In the genomic region with DNA sequence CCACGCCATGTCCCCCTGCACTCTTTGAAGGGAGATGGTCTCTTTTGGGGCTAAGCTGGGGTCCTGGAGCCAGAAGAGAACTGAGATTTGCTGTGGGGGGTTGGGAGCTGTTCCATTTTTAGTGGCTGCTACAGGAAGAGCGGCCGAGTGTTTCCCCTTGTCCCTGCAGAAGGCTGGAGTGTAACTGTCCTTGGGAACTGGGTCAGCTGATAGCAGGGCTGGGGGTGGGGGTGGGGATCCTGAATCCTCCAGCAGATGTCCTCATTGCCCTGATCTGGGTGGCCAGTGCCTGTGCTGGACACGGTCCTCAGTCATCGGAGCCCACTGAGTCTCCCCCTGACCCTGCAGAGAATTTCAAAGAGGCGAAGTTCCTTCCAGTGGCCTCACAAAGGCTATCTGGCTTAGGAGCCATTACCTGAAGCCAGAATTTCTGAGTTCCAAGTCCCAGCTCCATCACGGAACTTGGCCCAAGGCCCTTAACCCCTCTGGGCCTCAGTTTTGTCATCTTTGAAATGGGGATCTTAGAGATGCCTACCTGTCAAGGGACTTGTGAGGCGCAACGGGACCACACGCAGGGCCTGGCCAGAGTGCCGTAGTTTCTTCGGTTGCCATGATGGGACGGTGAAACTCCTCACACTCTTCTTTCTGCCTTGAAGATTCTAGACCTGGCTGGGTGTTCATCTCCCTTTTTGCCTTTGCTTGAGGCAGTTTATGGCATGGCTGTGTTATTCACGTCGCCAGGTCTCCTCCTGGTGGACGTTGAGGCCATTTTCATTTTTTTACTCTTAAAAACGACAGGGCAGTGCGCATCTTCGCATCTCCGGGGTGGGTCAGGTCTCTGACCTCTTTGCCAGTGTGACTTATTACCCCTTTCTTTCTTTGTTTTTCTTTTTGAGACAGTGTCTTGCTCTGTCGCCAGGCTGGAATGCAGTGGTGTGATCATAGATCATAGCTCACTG, we compare ENCODE assay signal across 8 cellular contexts. TPM values are rescaled to one million over a fixed set of nuclear protein-coding genes. Genes with fewer than 3 reads are reported as not detected.
DNase-seq lines count a peak whose midpoint lies in the region; ATAC-seq and TF ChIP-seq lines count a peak whose summit lies in the region.

No MANE protein-coding gene starts in this region.

- H3K27me3 Mint-ChIP-seq in activated B cell treated with CpG ODN at 0.5 μM for 24 hours: no peaks in the 10 kb centered on the region

- H3K4me1 ChIP-seq in HEK293 (ENCODE audit: control insufficient read depth, insufficient read depth, low read length) (no peaks in the 10 kb centered on the region), trophoblast cell (ENCODE audit: control insufficient read depth in 1 of 2, insufficient read depth in 2 of 2, low read length in 2 of 2) (peaks cover 7 to 10% of the 10 kb centered on the region in 2 experiments)

- H3K9ac ChIP-seq in trophoblast cell (ENCODE audit: low read length): no peak overlapping the region

- H2BK5ac ChIP-seq in trophoblast cell (ENCODE audit: low read depth, low read length, poor library complexity): no peak overlapping the region

- no peaks in the 10 kb centered on the region for H3K27me3 ChIP-seq in trophoblast cell (ENCODE audit: insufficient read depth, low read length)

- DNase-seq in activated B cell treated with CpG ODN at 0.5 μM for 24 hours: no peak
- DNase-seq in Right ventricle myocardium superior: peak; percentile 73
- peak; percentile 69 to 88 for DNase-seq in trophoblast cell
- no peak for DNase-seq in Kasumi-1 (lab: John Stamatoyannopoulos, UW)
- no peak for DNase-seq in stimulated activated CD4-positive, alpha-beta T cell treated with anti-CD3 and anti-CD28 coated beads, Interleukin-2, amount 100 ng/mL, for 48 hours

- H2AK5ac ChIP-seq in trophoblast cell (ENCODE audit: low read length): peak overlapping the region; percentile 65

- H3K79me1 ChIP-seq in trophoblast cell (ENCODE audit: low read length): peaks cover 2% of the 10 kb centered on the region

- H3K36me3 ChIP-seq in HEK293 (ENCODE audit: control insufficient read depth in 2 of 2, insufficient read depth in 1 of 2, low read length in 2 of 2): peaks cover 14 to 46% of the 10 kb centered on the region in 2 experiments; a peak in 2 of 3 replicates
- peaks cover 21 to 32% of the 10 kb centered on the region in 2 experiments for H3K36me3 ChIP-seq in trophoblast cell (ENCODE audit: control insufficient read depth in 1 of 2, insufficient read depth in 2 of 2, low read length in 2 of 2)

- H4K91ac ChIP-seq in trophoblast cell (ENCODE audit: low read depth, low read length): peak overlapping the region; percentile 28

- no peak overlapping the region for H3K4ac ChIP-seq in trophoblast cell (ENCODE audit: low read depth, low read length)

- H3K9me3 Mint-ChIP-seq in activated B cell treated with CpG ODN at 0.5 μM for 24 hours: no peaks in the 10 kb centered on the region

- H3K4me3 ChIP-seq in HEK293 (ENCODE audit: low read depth, low read length) (no peak overlapping the region), trophoblast cell (ENCODE audit: low read depth, low read length) (no peak overlapping the region)

- H3K79me2 ChIP-seq in trophoblast cell (ENCODE audit: control insufficient read depth, insufficient read depth, low read length, poor library complexity): peaks cover 3% of the 10 kb centered on the region

- H3K4me3 Mint-ChIP-seq in activated B cell treated with CpG ODN at 0.5 μM for 24 hours: no peak overlapping the region

- H2AFZ ChIP-seq in trophoblast cell (ENCODE audit: insufficient read depth, low read length, poor library complexity): no peak overlapping the region

- no peak overlapping the region for H3K27ac ChIP-seq in HEK293 (ENCODE audit: extremely low read depth, low read depth, low read length)
- peak overlapping the region; percentile 1 for H3K27ac ChIP-seq in trophoblast cell (ENCODE audit: low read depth, low read length)

- H3K18ac ChIP-seq in trophoblast cell (ENCODE audit: low read length): peak overlapping the region; percentile 49

- CTCF ChIA-PET in HEK293 (lab: Yijun Ruan, JAX) (interaction anchor here (0.6 to 1.7 kb wide), 10 partner anchors 8 to 374 kb away, joined by 3 to 8 read pairs (median 3); a partner anchor contains a TSS), activated B cell treated with CpG ODN at 0.5 μM for 24 hours (lab: Charles Lee) (interaction anchor here (0.5 to 3.3 kb wide), 3 partner anchors 45 to 55 kb away, joined by 3 to 18 read pairs (median 5); a partner anchor contains a TSS)

- peak overlapping the region; percentile 78 for H3K27ac Mint-ChIP-seq in activated B cell treated with CpG ODN at 0.5 μM for 24 hours

- H3K36me3 Mint-ChIP-seq in activated B cell treated with CpG ODN at 0.5 μM for 24 hours (ENCODE audit: low read depth): peaks cover 49% of the 10 kb centered on the region

- H4K12ac ChIP-seq in trophoblast cell (ENCODE audit: low read depth, low read length): peak overlapping the region; percentile 16

- peak overlapping the region; percentile 32 for H4K8ac ChIP-seq in trophoblast cell (ENCODE audit: low read depth, low read length)

- H3K14ac ChIP-seq in trophoblast cell (ENCODE audit: low read length): no peak overlapping the region

- peaks cover 46% of the 10 kb centered on the region for H3K4me1 Mint-ChIP-seq in activated B cell treated with CpG ODN at 0.5 μM for 24 hours

- no CpG with 5 or more reads among the region's 21 CpGs for WGBS in trophoblast cell (ENCODE audit: extremely low coverage, insufficient coverage, insufficient read length)

- TF ChIP-seq CTCF in HEK293 (tag by site-specific recombination; IDR thresholded peaks at IDR 0.05) (no peak), activated B cell treated with CpG ODN at 0.5 μM for 24 hours (IDR thresholded peaks at IDR 0.05) (no peak)

- no peak overlapping the region for H2BK120ac ChIP-seq in trophoblast cell (ENCODE audit: insufficient read depth, low read length, poor library complexity)

- POLR2A ChIA-PET in HEK293 (lab: Yijun Ruan, JAX) (interaction anchor here (0.5 kb wide), 1 partner anchor 289 kb away, joined by 3 read pairs; no protein-coding TSS in a partner anchor), activated B cell treated with CpG ODN at 0.5 μM for 24 hours (lab: Charles Lee) (interaction anchor here (0.6 to 1.7 kb wide), 7 partner anchors 8 to 342 kb away, joined by 3 to 8 read pairs (median 5); a partner anchor contains a TSS)

- H3K4me2 ChIP-seq in trophoblast cell (ENCODE audit: low read length): no peak overlapping the region

- H3K23ac ChIP-seq in trophoblast cell (ENCODE audit: low read length): no peak overlapping the region

- H3K9me3 ChIP-seq in HEK293 (ENCODE audit: control insufficient read depth, insufficient read depth, low read depth, low read length): no peaks in the 10 kb centered on the region
- peaks cover 1% of the 10 kb centered on the region for H3K9me3 ChIP-seq in trophoblast cell (ENCODE audit: insufficient read depth, low read depth, low read length)

- ATAC-seq in activated B cell treated with CpG ODN at 0.5 μM for 24 hours (ENCODE audit: low read depth): no peak
- ATAC-seq in Right ventricle myocardium superior (ENCODE audit: poor library complexity): peak; percentile 79
- no peak for ATAC-seq in GM19467 (IDR thresholded peaks at IDR 0.05; ENCODE audit: unreplicated experiment)
- no peak for ATAC-seq in HG03571 (IDR thresholded peaks at IDR 0.05; ENCODE audit: unreplicated experiment)

- intact Hi-C loops in activated B cell treated with CpG ODN at 0.5 μM for 24 hours (cut with micrococcal nuclease): loop anchor here (1.0 kb wide), 1 partner anchor 53 kb away; no protein-coding TSS in a partner anchor
- intact Hi-C loops in Right ventricle myocardium superior (cut with DNase I): loop anchor here (2.0 kb wide), 2 partner anchors 51 to 95 kb away; a partner anchor contains a TSS

- H2BK12ac ChIP-seq in trophoblast cell (ENCODE audit: low read length): peak overlapping the region; percentile 52

TF ChIP-seq in HEK293, 187 proteins besides CTCF, POLR2A, EP300 and RAD21:
- TF ChIP-seq ZNF292 (tag by site-specific recombination; IDR thresholded peaks at IDR 0.05; ENCODE audit: borderline replicate concordance, low read depth) (no peak), ZNF585B (tag by site-specific recombination; IDR thresholded peaks at IDR 0.05) (no peak), ZNF341 (tag by site-specific recombination; IDR thresholded peaks at IDR 0.05; ENCODE audit: low read depth) (peak; percentile 36; the same call in 1 of the 2 replicates), BCL11B (tag by site-specific recombination; IDR thresholded peaks at IDR 0.05; ENCODE audit: low read depth) (no peak), ZNF621 (tag by site-specific recombination; IDR thresholded peaks at IDR 0.05) (no peak), KLF9 (tag by site-specific recombination; IDR thresholded peaks at IDR 0.05; ENCODE audit: low read depth) (no peak)

RNA-seq across cellular contexts. Expression of a gene that starts 51.9 kb away (rescaled TPM):
- 220 and 257 TPM in 2 replicates for total RNA-seq in activated B cell treated with CpG ODN at 0.5 μM for 24 hours
- total RNA-seq in Right ventricle myocardium superior: 180 TPM
- 95.3 and 98.4 TPM in 2 replicates for polyA plus RNA-seq in trophoblast cell (2013)

Comparison
In these comparisons a context has a peak if more than half of its experiments do, and no peak if none do; other contexts are left out.
1. DNase-seq: peak in Right ventricle myocardium superior (single experiment) and trophoblast cell (2 of 2); none in activated B cell treated with CpG ODN at 0.5 μM for 24 hours (single experiment), Kasumi-1 (0 of 2) and stimulated activated CD4-positive, alpha-beta T cell treated with anti-CD3 and anti-CD28 coated beads, Interleukin-2, amount 100 ng/mL, for 48 hours (0 of 2).